In genomic region chr20:36893801-36894200, GRCh38 we compare ENCODE assay signal across 26 cellular contexts. TPM values are rescaled to one million over a fixed set of nuclear protein-coding genes. Genes with fewer than 3 reads are reported as not detected.
"Had no signal": no experiment of that assay in that cellular context is flagged by ENCODE, and none has a peak within 500 bp of the region (broad histone marks: within the 10 kb centered on the region; RNA-seq: fewer than 3 reads in every experiment).

No MANE protein-coding gene starts in this region.

- H3K27me3 Mint-ChIP-seq: activated CD8-positive, alpha-beta memory T cell treated with anti-CD3 and anti-CD28 coated beads, Interleukin-2, amount 10 ng/mL, durations not matched to agents 7 days and 5 days; central memory CD8-positive, alpha-beta T cell; stimulated activated memory B cell treated with anti-CD40 and anti-IgM and Interleukin-4, amounts not matched to agents 10 μg/mL and 1 μg/mL and 100 μg/mL, for 72 hours; type B pancreatic cell had no signal

- H3K27ac ChIP-seq: left ventricle myocardium inferior, sigmoid colon, thoracic aorta, vagina had no signal

- H3K27me3 ChIP-seq: sigmoid colon, vagina had no signal

- H3K36me3 Mint-ChIP-seq: type B pancreatic cell had no signal

- ATAC-seq: activated CD8-positive, alpha-beta memory T cell treated with anti-CD3 and anti-CD28 coated beads, Interleukin-2, amount 10 ng/mL, durations not matched to agents 7 days and 5 days; esophagus mucosa; stimulated activated memory B cell treated with anti-CD40 and anti-IgM and Interleukin-4, amounts not matched to agents 10 μg/mL and 1 μg/mL and 100 μg/mL, for 72 hours had no signal

- H3K9me3 Mint-ChIP-seq: central memory CD8-positive, alpha-beta T cell; stimulated activated memory B cell treated with anti-CD40 and anti-IgM and Interleukin-4, amounts not matched to agents 10 μg/mL and 1 μg/mL and 100 μg/mL, for 72 hours; type B pancreatic cell had no signal

- H3K4me3 Mint-ChIP-seq: activated CD8-positive, alpha-beta memory T cell treated with anti-CD3 and anti-CD28 coated beads, Interleukin-2, amount 10 ng/mL, durations not matched to agents 7 days and 5 days; central memory CD8-positive, alpha-beta T cell; stimulated activated memory B cell treated with anti-CD40 and anti-IgM and Interleukin-4, amounts not matched to agents 10 μg/mL and 1 μg/mL and 100 μg/mL, for 72 hours; type B pancreatic cell had no signal

- H3K27ac Mint-ChIP-seq: activated CD8-positive, alpha-beta memory T cell treated with anti-CD3 and anti-CD28 coated beads, Interleukin-2, amount 10 ng/mL, durations not matched to agents 7 days and 5 days; stimulated activated memory B cell treated with anti-CD40 and anti-IgM and Interleukin-4, amounts not matched to agents 10 μg/mL and 1 μg/mL and 100 μg/mL, for 72 hours; type B pancreatic cell had no signal

- H3K4me1 ChIP-seq: left ventricle myocardium inferior, sigmoid colon, vagina had no signal

- DNase-seq: activated CD4-positive, alpha-beta T cell treated with anti-CD3 and anti-CD28 coated beads for 1 hour; activated CD4-positive, alpha-beta T cell treated with anti-CD3 and anti-CD28 coated beads, Interleukin-2, amount 50 U/mL, for 4 hours; activated CD8-positive, alpha-beta memory T cell treated with anti-CD3 and anti-CD28 coated beads, Interleukin-2, amount 10 ng/mL, durations not matched to agents 7 days and 5 days; activated T-cell treated with anti-CD3 and anti-CD28 coated beads for 4 hours; effector memory CD4-positive, alpha-beta T cell; foreskin melanocyte; glutamatergic neuron; hippocampal formation; left ventricle myocardium inferior; midbrain; occipital lobe; sigmoid colon; stimulated activated CD4-positive, alpha-beta T cell treated with anti-CD3 and anti-CD28 coated beads, Interleukin-15, amount 100 ng/mL, for 24 hours; T-helper 9 cell had no signal

- H3K4me1 Mint-ChIP-seq: stimulated activated memory B cell treated with anti-CD40 and anti-IgM and Interleukin-4, amounts not matched to agents 10 μg/mL and 1 μg/mL and 100 μg/mL, for 72 hours had no signal

- H3K4me3 ChIP-seq: left ventricle myocardium inferior, sigmoid colon, smooth muscle cell, thoracic aorta, vagina had no signal

- H3K9me3 ChIP-seq: left ventricle myocardium inferior, sigmoid colon, thoracic aorta, vagina had no signal

RNA-seq across cellular contexts. Expression of gene TLDC2, which starts 17.9 kb away (rescaled TPM):
- total RNA-seq: activated CD8-positive, alpha-beta memory T cell treated with anti-CD3 and anti-CD28 coated beads, Interleukin-2, amount 10 ng/mL, durations not matched to agents 7 days and 5 days; astrocyte; endothelial cell of umbilical vein; left ventricle myocardium inferior; lung microvascular endothelial cell; smooth muscle cell; T-helper 1 cell treated with Interleukin-12 subunit alpha and Interleukin-12 subunit beta and Interleukin-4 antibody, amounts not matched to agents 30 ng/mL and 1 ng/mL, for 36 hours had no signal
- polyA plus RNA-seq: endothelial cell of umbilical vein, neural cell, smooth muscle cell had no signal
